8 cellular contexts compared by ENCODE assay signal in the genomic region with DNA sequence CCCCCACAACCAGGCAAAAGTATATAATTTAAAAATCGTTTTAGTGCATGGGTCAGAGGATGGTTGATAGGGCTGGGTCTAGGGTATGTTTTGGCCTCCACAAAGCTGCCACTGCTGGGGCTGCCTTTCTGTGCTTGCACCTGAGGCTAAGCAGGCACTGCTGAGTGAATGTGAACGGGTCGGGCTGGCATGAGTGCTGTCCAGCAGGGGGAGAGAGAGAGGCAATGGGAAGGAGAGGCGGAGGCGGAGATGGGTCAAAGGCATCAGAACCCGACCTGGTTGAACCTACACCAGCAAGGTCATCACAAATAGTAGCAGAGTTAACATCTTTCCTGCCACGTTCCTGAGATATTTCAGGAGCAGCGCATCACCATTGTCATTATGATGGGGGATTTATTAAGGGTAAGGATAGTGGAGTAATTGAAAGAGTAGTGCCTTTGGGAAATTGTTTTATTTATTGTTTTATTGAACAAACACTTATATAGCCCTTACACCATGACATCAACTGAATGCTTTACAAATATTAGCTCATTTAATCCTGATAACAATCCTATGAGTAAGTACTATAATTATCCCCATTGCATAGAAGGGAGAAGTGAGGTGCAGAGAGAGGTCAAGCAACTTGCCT. TPM values are rescaled to one million over a fixed set of nuclear protein-coding genes. Genes with fewer than 3 reads are reported as not detected.
DNase-seq lines count a peak whose midpoint lies in the region; ATAC-seq lines count a peak whose summit lies in the region.

No MANE protein-coding gene starts in this region.

- H3K4me1 Mint-ChIP-seq in activated naive CD4-positive, alpha-beta T cell treated with anti-CD3 and anti-CD28 coated beads for 36 hours (ENCODE audit: low read depth) = no peaks in the 10 kb centered on the region
- H3K4me1 Mint-ChIP-seq in activated CD4-positive, alpha-beta memory T cell treated with anti-CD3 and anti-CD28 coated beads, Interleukin-2, amount 10 ng/mL, durations not matched to agents 7 days and 5 days = no peaks in the 10 kb centered on the region
- no peaks in the 10 kb centered on the region for H3K4me1 Mint-ChIP-seq in activated T-helper 2 cell treated with anti-CD3 and anti-CD28 coated beads, Interferon-gamma antibody, Interleukin-2, Interleukin-4, amounts not matched to agents 10 μg/mL and 5 μg/mL and 100 μg/mL, durations not matched to agents 14 hours and 24 hours and 36 hours (ENCODE audit: low read depth)

- no peaks in the 10 kb centered on the region for H3K36me3 Mint-ChIP-seq in activated naive CD4-positive, alpha-beta T cell treated with anti-CD3 and anti-CD28 coated beads for 36 hours (ENCODE audit: low read depth)
- no peaks in the 10 kb centered on the region for H3K36me3 Mint-ChIP-seq in activated CD4-positive, alpha-beta memory T cell treated with anti-CD3 and anti-CD28 coated beads, Interleukin-2, amount 10 ng/mL, durations not matched to agents 7 days and 5 days (ENCODE audit: low read depth)
- H3K36me3 Mint-ChIP-seq in activated T-helper 2 cell treated with anti-CD3 and anti-CD28 coated beads, Interferon-gamma antibody, Interleukin-2, Interleukin-4, amounts not matched to agents 10 μg/mL and 5 μg/mL and 100 μg/mL, durations not matched to agents 14 hours and 24 hours and 36 hours (ENCODE audit: low read depth) = no peaks in the 10 kb centered on the region

- POLR2A ChIA-PET in activated CD4-positive, alpha-beta memory T cell treated with anti-CD3 and anti-CD28 coated beads, Interleukin-2, amount 10 ng/mL, durations not matched to agents 7 days and 5 days (lab: Charles Lee) = no interaction called here

- intact Hi-C loops in activated naive CD4-positive, alpha-beta T cell treated with anti-CD3 and anti-CD28 coated beads for 36 hours (cut with micrococcal nuclease) = loop anchor here (10.0 kb wide), 1 partner anchor 1210 kb away; no protein-coding TSS in a partner anchor
- intact Hi-C loops in activated T-helper 2 cell treated with anti-CD3 and anti-CD28 coated beads, Interferon-gamma antibody, Interleukin-2, Interleukin-4, amounts not matched to agents 10 μg/mL and 5 μg/mL and 100 μg/mL, durations not matched to agents 14 hours and 24 hours and 36 hours (cut with micrococcal nuclease) = no loop called here

- no peaks in the 10 kb centered on the region for H3K9me3 Mint-ChIP-seq in activated naive CD4-positive, alpha-beta T cell treated with anti-CD3 and anti-CD28 coated beads for 36 hours
- H3K9me3 Mint-ChIP-seq in activated CD4-positive, alpha-beta memory T cell treated with anti-CD3 and anti-CD28 coated beads, Interleukin-2, amount 10 ng/mL, durations not matched to agents 7 days and 5 days = no peaks in the 10 kb centered on the region
- no peaks in the 10 kb centered on the region for H3K9me3 Mint-ChIP-seq in activated T-helper 2 cell treated with anti-CD3 and anti-CD28 coated beads, Interferon-gamma antibody, Interleukin-2, Interleukin-4, amounts not matched to agents 10 μg/mL and 5 μg/mL and 100 μg/mL, durations not matched to agents 14 hours and 24 hours and 36 hours

- no peak overlapping the region for H3K27ac Mint-ChIP-seq in activated naive CD4-positive, alpha-beta T cell treated with anti-CD3 and anti-CD28 coated beads for 36 hours
- H3K27ac Mint-ChIP-seq in activated CD4-positive, alpha-beta memory T cell treated with anti-CD3 and anti-CD28 coated beads, Interleukin-2, amount 10 ng/mL, durations not matched to agents 7 days and 5 days = no peak overlapping the region
- no peak overlapping the region for H3K27ac Mint-ChIP-seq in activated T-helper 2 cell treated with anti-CD3 and anti-CD28 coated beads, Interferon-gamma antibody, Interleukin-2, Interleukin-4, amounts not matched to agents 10 μg/mL and 5 μg/mL and 100 μg/mL, durations not matched to agents 14 hours and 24 hours and 36 hours

- H3K4me3 Mint-ChIP-seq in activated naive CD4-positive, alpha-beta T cell treated with anti-CD3 and anti-CD28 coated beads for 36 hours = no peak overlapping the region
- no peak overlapping the region for H3K4me3 Mint-ChIP-seq in activated CD4-positive, alpha-beta memory T cell treated with anti-CD3 and anti-CD28 coated beads, Interleukin-2, amount 10 ng/mL, durations not matched to agents 7 days and 5 days
- no peak overlapping the region for H3K4me3 Mint-ChIP-seq in activated T-helper 2 cell treated with anti-CD3 and anti-CD28 coated beads, Interferon-gamma antibody, Interleukin-2, Interleukin-4, amounts not matched to agents 10 μg/mL and 5 μg/mL and 100 μg/mL, durations not matched to agents 14 hours and 24 hours and 36 hours (ENCODE audit: low read depth)

- DNase-seq in activated naive CD4-positive, alpha-beta T cell treated with anti-CD3 and anti-CD28 coated beads for 36 hours = peak; percentile 21
- no peak for DNase-seq in activated naive CD4-positive, alpha-beta T cell treated with Interleukin-2 at 50 U/mL for 16 hours
- DNase-seq in MG63 (peak; percentile 18), medulla oblongata (ENCODE audit: extremely low spot score) (peak; percentile 21)
- peak; percentile 18 for DNase-seq in activated CD4-positive, alpha-beta memory T cell treated with anti-CD3 and anti-CD28 coated beads, Interleukin-2, amount 10 ng/mL, durations not matched to agents 7 days and 5 days
- no peak for DNase-seq in activated T-helper 2 cell treated with anti-CD3 and anti-CD28 coated beads, Interferon-gamma antibody, Interleukin-2, Interleukin-4, amounts not matched to agents 10 μg/mL and 5 μg/mL and 100 μg/mL, durations not matched to agents 14 hours and 24 hours and 36 hours (ENCODE audit: low spot score)

- peaks cover 18% of the 10 kb centered on the region for H3K27me3 Mint-ChIP-seq in activated naive CD4-positive, alpha-beta T cell treated with anti-CD3 and anti-CD28 coated beads for 36 hours (ENCODE audit: low read depth)
- peaks cover 5% of the 10 kb centered on the region for H3K27me3 Mint-ChIP-seq in activated CD4-positive, alpha-beta memory T cell treated with anti-CD3 and anti-CD28 coated beads, Interleukin-2, amount 10 ng/mL, durations not matched to agents 7 days and 5 days
- H3K27me3 Mint-ChIP-seq in activated T-helper 2 cell treated with anti-CD3 and anti-CD28 coated beads, Interferon-gamma antibody, Interleukin-2, Interleukin-4, amounts not matched to agents 10 μg/mL and 5 μg/mL and 100 μg/mL, durations not matched to agents 14 hours and 24 hours and 36 hours (ENCODE audit: low read depth) = peaks cover 13% of the 10 kb centered on the region

- ATAC-seq in HG03139 (IDR thresholded peaks at IDR 0.05; ENCODE audit: unreplicated experiment) (no peak), HG03520 (IDR thresholded peaks at IDR 0.05; ENCODE audit: unreplicated experiment) (no peak)

- no peaks in the 10 kb centered on the region for H3K9me3 ChIP-seq in MG63

- H3K4me3 ChIP-seq in MG63 = no peak overlapping the region

- H3K27me3 ChIP-seq in MG63 = no peaks in the 10 kb centered on the region

- CTCF ChIA-PET in activated naive CD4-positive, alpha-beta T cell treated with anti-CD3 and anti-CD28 coated beads for 36 hours (lab: Charles Lee) = no interaction called here
- CTCF ChIA-PET in activated CD4-positive, alpha-beta memory T cell treated with anti-CD3 and anti-CD28 coated beads, Interleukin-2, amount 10 ng/mL, durations not matched to agents 7 days and 5 days (lab: Charles Lee) = no interaction called here

- H3K36me3 ChIP-seq in MG63 = no peaks in the 10 kb centered on the region

RNA-seq across cellular contexts. Expression of gene NRXN3, which starts 5.8 kb away (rescaled TPM):
- total RNA-seq in activated naive CD4-positive, alpha-beta T cell treated with anti-CD3 and anti-CD28 coated beads for 36 hours = not detected
- 0.07 and 0.12 TPM in 2 replicates for total RNA-seq in MG63 (2014; rRNA removed; shearing (Covaris generic); ENCODE audit: low replicate concordance)
- total RNA-seq in activated CD4-positive, alpha-beta memory T cell treated with anti-CD3 and anti-CD28 coated beads, Interleukin-2, amount 10 ng/mL, durations not matched to agents 7 days and 5 days = not detected
- 0.07 TPM in 1 of 2 replicates, not detected in the other for total RNA-seq in activated T-helper 2 cell treated with anti-CD3 and anti-CD28 coated beads, Interferon-gamma antibody, Interleukin-2, Interleukin-4, amounts not matched to agents 10 μg/mL and 5 μg/mL and 100 μg/mL, durations not matched to agents 14 hours and 24 hours and 36 hours

Comparison
In these comparisons a context has a peak if more than half of its experiments do, and no peak if none do; other contexts are left out.
1. DNase-seq: peak in activated naive CD4-positive, alpha-beta T cell treated with anti-CD3 and anti-CD28 coated beads for 36 hours (single experiment), MG63 (single experiment), activated CD4-positive, alpha-beta memory T cell treated with anti-CD3 and anti-CD28 coated beads, Interleukin-2, amount 10 ng/mL, durations not matched to agents 7 days and 5 days (single experiment) and medulla oblongata (single experiment); none in activated naive CD4-positive, alpha-beta T cell treated with Interleukin-2 at 50 U/mL for 16 hours (single experiment) and activated T-helper 2 cell treated with anti-CD3 and anti-CD28 coated beads, Interferon-gamma antibody, Interleukin-2, Interleukin-4, amounts not matched to agents 10 μg/mL and 5 μg/mL and 100 μg/mL, durations not matched to agents 14 hours and 24 hours and 36 hours (single experiment).